Comparison of ENCODE assay signal across 28 cellular contexts in the genomic region with DNA sequence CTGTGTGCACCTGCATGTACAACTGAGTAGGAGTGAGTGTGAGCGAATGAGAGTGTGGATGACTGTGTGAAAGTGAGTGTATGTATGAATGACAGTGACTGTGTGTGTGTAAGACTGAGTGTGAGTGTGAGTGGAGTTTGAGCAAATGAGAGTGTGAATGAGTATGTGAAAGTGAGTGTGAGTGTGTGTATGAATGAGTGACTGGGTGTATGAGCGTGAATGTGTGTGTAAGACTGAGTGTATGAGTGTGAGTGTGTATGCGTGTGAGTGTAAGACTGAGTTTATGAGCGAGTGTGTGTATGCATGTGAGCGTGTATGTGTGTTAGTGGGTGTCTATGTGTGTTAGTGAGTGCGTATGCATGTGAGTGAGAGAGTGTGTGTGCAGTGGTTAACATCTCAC.
"Had no signal": no experiment of that assay in that cellular context is flagged by ENCODE, and none has a peak within 500 bp of the region (broad histone marks: within the 10 kb centered on the region; RNA-seq: fewer than 3 reads in every experiment).

No MANE protein-coding gene starts in this region.

- ATAC-seq: activated CD4-positive, alpha-beta T cell treated with anti-CD3 and anti-CD28 coated beads for 36 hours; activated CD8-positive, alpha-beta memory T cell treated with anti-CD3 and anti-CD28 coated beads, Interleukin-2, amount 10 ng/mL, durations not matched to agents 7 days and 5 days; activated CD8-positive, alpha-beta T cell treated with anti-CD3 and anti-CD28 coated beads, Interleukin-2, amount 10 ng/mL, durations not matched to agents 7 days and 5 days; activated naive CD8-positive, alpha-beta T cell treated with anti-CD3 and anti-CD28 coated beads, Interleukin-2, amount 50 U/mL, for 24 hours; gastroesophageal sphincter; left cardiac atrium; left ventricle myocardium superior; mucosa of descending colon; natural killer cell treated with Interleukin-12 subunit alpha and Interleukin-12 subunit beta and Interleukin-15 and Interleukin-18, amount 100 ng/mL, for 72 hours; pancreas; psoas muscle had no signal

- H3K4me1 ChIP-seq: gastroesophageal sphincter, pancreas, psoas muscle, spleen, stomach, thyroid gland had no signal

- H3K36me3 Mint-ChIP-seq: activated CD8-positive, alpha-beta memory T cell treated with anti-CD3 and anti-CD28 coated beads, Interleukin-2, amount 10 ng/mL, durations not matched to agents 7 days and 5 days had no signal

- H3K4me3 Mint-ChIP-seq: activated CD4-positive, alpha-beta T cell treated with anti-CD3 and anti-CD28 coated beads for 36 hours; activated CD8-positive, alpha-beta memory T cell treated with anti-CD3 and anti-CD28 coated beads, Interleukin-2, amount 10 ng/mL, durations not matched to agents 7 days and 5 days; activated CD8-positive, alpha-beta T cell treated with anti-CD3 and anti-CD28 coated beads, Interleukin-2, amount 10 ng/mL, durations not matched to agents 7 days and 5 days; activated naive CD4-positive, alpha-beta T cell treated with anti-CD3 and anti-CD28 coated beads, Interleukin-2, amount 50 U/mL, for 24 hours; activated naive CD8-positive, alpha-beta T cell treated with anti-CD3 and anti-CD28 coated beads, Interleukin-2, amount 50 U/mL, for 24 hours; natural killer cell treated with Interleukin-12 subunit alpha and Interleukin-12 subunit beta and Interleukin-15 and Interleukin-18, amount 100 ng/mL, for 72 hours; T-helper 2 cell treated with Interferon-gamma antibody and Interleukin-4, amounts not matched to agents 5 μg/mL and 100 μg/mL, for 36 hours had no signal

- H3K9me3 Mint-ChIP-seq: activated naive CD4-positive, alpha-beta T cell treated with anti-CD3 and anti-CD28 coated beads, Interleukin-2, amount 50 U/mL, for 24 hours; activated naive CD8-positive, alpha-beta T cell treated with anti-CD3 and anti-CD28 coated beads, Interleukin-2, amount 50 U/mL, for 24 hours; activated T-helper 2 cell treated with anti-CD3 and anti-CD28 coated beads, Interferon-gamma antibody, Interleukin-2, Interleukin-4, amounts not matched to agents 10 μg/mL and 5 μg/mL and 100 μg/mL, durations not matched to agents 14 hours and 24 hours and 36 hours; natural killer cell treated with Interleukin-12 subunit alpha and Interleukin-12 subunit beta and Interleukin-15 and Interleukin-18, amount 100 ng/mL, for 72 hours; T-helper 2 cell treated with Interferon-gamma antibody and Interleukin-4, amounts not matched to agents 5 μg/mL and 100 μg/mL, for 36 hours had no signal

- H3K36me3 ChIP-seq: gastroesophageal sphincter, pancreas, right atrium auricular region, spleen, stomach, thyroid gland had no signal

- H3K27me3 ChIP-seq: right atrium auricular region, thyroid gland had no signal

- DNase-seq: activated CD4-positive, alpha-beta T cell treated with anti-CD3 and anti-CD28 coated beads for 36 hours; activated CD4-positive, CD25-positive, alpha-beta regulatory T cell; activated CD8-positive, alpha-beta memory T cell treated with anti-CD3 and anti-CD28 coated beads, Interleukin-2, amount 10 ng/mL, durations not matched to agents 7 days and 5 days; activated CD8-positive, alpha-beta T cell treated with anti-CD3 and anti-CD28 coated beads, Interleukin-2, amount 10 ng/mL, durations not matched to agents 7 days and 5 days; activated naive CD8-positive, alpha-beta T cell treated with anti-CD3 and anti-CD28 coated beads, Interleukin-2, amount 50 U/mL, for 24 hours; activated T-cell treated with anti-CD3 and anti-CD28 coated beads, Interleukin-2, amount 50 U/mL, for 48 hours; amygdala; central memory CD4-positive, alpha-beta T cell; head of caudate nucleus; hippocampal formation; left cardiac atrium; left ventricle myocardium superior; mucosa of descending colon; nucleus accumbens; pancreas; psoas muscle; spleen; stimulated activated CD4-positive, alpha-beta T cell treated with anti-CD3 and anti-CD28 coated beads, Interleukin-2, amount 100 ng/mL, for 48 hours; stomach; thyroid gland had no signal

- H3K4me1 Mint-ChIP-seq: activated CD4-positive, alpha-beta T cell treated with anti-CD3 and anti-CD28 coated beads for 36 hours; activated CD8-positive, alpha-beta memory T cell treated with anti-CD3 and anti-CD28 coated beads, Interleukin-2, amount 10 ng/mL, durations not matched to agents 7 days and 5 days; activated naive CD4-positive, alpha-beta T cell treated with anti-CD3 and anti-CD28 coated beads, Interleukin-2, amount 50 U/mL, for 24 hours; activated naive CD8-positive, alpha-beta T cell treated with anti-CD3 and anti-CD28 coated beads, Interleukin-2, amount 50 U/mL, for 24 hours had no signal

- H3K9me3 ChIP-seq: mucosa of descending colon, pancreas, psoas muscle, thyroid gland had no signal

- H3K4me3 ChIP-seq: gastroesophageal sphincter, mucosa of descending colon, pancreas, psoas muscle, right atrium auricular region, spleen, stomach, thyroid gland had no signal

- H3K27ac ChIP-seq: gastroesophageal sphincter, pancreas, psoas muscle, right atrium auricular region, spleen, stomach, thyroid gland had no signal

- H3K27ac Mint-ChIP-seq: activated CD4-positive, alpha-beta T cell treated with anti-CD3 and anti-CD28 coated beads for 36 hours; activated CD8-positive, alpha-beta memory T cell treated with anti-CD3 and anti-CD28 coated beads, Interleukin-2, amount 10 ng/mL, durations not matched to agents 7 days and 5 days; activated CD8-positive, alpha-beta T cell treated with anti-CD3 and anti-CD28 coated beads, Interleukin-2, amount 10 ng/mL, durations not matched to agents 7 days and 5 days; activated naive CD4-positive, alpha-beta T cell treated with anti-CD3 and anti-CD28 coated beads, Interleukin-2, amount 50 U/mL, for 24 hours; activated naive CD8-positive, alpha-beta T cell treated with anti-CD3 and anti-CD28 coated beads, Interleukin-2, amount 50 U/mL, for 24 hours; activated T-helper 2 cell treated with anti-CD3 and anti-CD28 coated beads, Interferon-gamma antibody, Interleukin-2, Interleukin-4, amounts not matched to agents 10 μg/mL and 5 μg/mL and 100 μg/mL, durations not matched to agents 14 hours and 24 hours and 36 hours; natural killer cell treated with Interleukin-12 subunit alpha and Interleukin-12 subunit beta and Interleukin-15 and Interleukin-18, amount 100 ng/mL, for 72 hours; T-helper 2 cell treated with Interferon-gamma antibody and Interleukin-4, amounts not matched to agents 5 μg/mL and 100 μg/mL, for 36 hours had no signal

- FAIRE-seq: endothelial cell of umbilical vein, keratinocyte, pancreas had no signal
